17 cellular contexts compared by ENCODE assay signal in the genomic region with DNA sequence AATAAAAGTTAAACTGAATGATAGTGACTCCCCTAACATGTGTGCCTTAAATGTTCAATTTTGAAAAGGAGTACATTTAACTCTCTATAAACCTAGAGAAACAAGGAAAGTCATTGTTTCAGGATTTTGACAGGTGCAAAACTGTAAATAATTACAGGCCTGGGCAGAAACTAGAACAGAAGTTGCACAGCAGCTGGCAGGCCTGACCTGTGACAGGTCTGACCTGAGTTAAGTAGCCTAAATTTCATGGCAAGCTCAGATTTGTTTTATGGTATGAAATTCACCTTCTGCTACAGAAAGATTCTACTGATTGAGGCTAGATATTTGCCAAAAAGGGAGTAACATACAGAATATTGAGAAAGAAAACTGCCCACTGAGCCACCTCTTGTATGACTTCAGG.
DNase-seq lines count a peak whose midpoint lies in the region; ATAC-seq, FAIRE-seq and TF ChIP-seq lines count a peak whose summit lies in the region.
"Had no signal": no experiment of that assay in that cellular context is flagged by ENCODE, and none has a peak within 500 bp of the region (broad histone marks: within the 10 kb centered on the region; RNA-seq: fewer than 3 reads in every experiment).

No MANE protein-coding gene starts in this region.

- no peak for TF ChIP-seq POLR2A in ovary (IDR thresholded peaks at IDR 0.05)

- DNase-seq in NCI-H1417 (lab: John Stamatoyannopoulos, UW) (peak; percentile 25 to 86 (median 49)), NCI-H1417 treated with DMSO at 0.1 percent for 48 hours (lab: John Stamatoyannopoulos, UW) (no peak), LHCN-M2 (ENCODE audit: low read depth) (peak; percentile 21), NCI-H774 (lab: John Stamatoyannopoulos, UW) (peak; percentile 50), pancreas (no peak), upper lobe of right lung (no peak), ovary (no peak)
- no peak for DNase-seq in effector CD8-positive, alpha-beta T cell (lab: John Stamatoyannopoulos, UW)
- DNase-seq: activated CD8-positive, alpha-beta memory T cell treated with anti-CD3 and anti-CD28 coated beads, Interleukin-2, amount 50 U/mL, for 48 hours; activated naive CD4-positive, alpha-beta T cell treated with anti-CD3 and anti-CD28 coated beads, Interleukin-2, amount 50 U/mL, for 16 hours; H7; MV-4-11; stimulated activated naive CD4-positive, alpha-beta T cell; T-cell had no signal

- ATAC-seq in pancreas (peak in 3 of 4 donors; percentile 27 to 42 (median 29)), upper lobe of right lung (no peak)
- ATAC-seq: activated CD4-positive, CD25-positive, alpha-beta regulatory T cell treated with anti-CD3 and anti-CD28 coated beads, Interleukin-2, amount 50 U/mL, for 24 hours; T-cell had no signal

- H3K36me3 ChIP-seq in pancreas (no peaks in the 10 kb centered on the region), upper lobe of right lung (no peaks in the 10 kb centered on the region), ovary (no peaks in the 10 kb centered on the region)

- peaks cover 6 to 22% (median 19%) of the 10 kb centered on the region in 3 donors for H3K4me1 ChIP-seq in pancreas
- H3K4me1 ChIP-seq in upper lobe of right lung: no peaks in the 10 kb centered on the region
- H3K4me1 ChIP-seq in ovary (ENCODE audit: insufficient read depth): no peaks in the 10 kb centered on the region

- H3K27me3 ChIP-seq in pancreas (no peaks in the 10 kb centered on the region), upper lobe of right lung (no peaks in the 10 kb centered on the region), ovary (no peaks in the 10 kb centered on the region)

- intact Hi-C loops in pancreas (cut with DNase I) (no loop called here), upper lobe of right lung (cut with DNase I) (no loop called here), ovary (cut with DNase I) (no loop called here)

- H3K9me3 ChIP-seq in pancreas: no peaks in the 10 kb centered on the region
- no peaks in the 10 kb centered on the region for H3K9me3 ChIP-seq in upper lobe of right lung
- H3K9me3 ChIP-seq in ovary: no peaks in the 10 kb centered on the region

- no peak for TF ChIP-seq EP300 in ovary (IDR thresholded peaks at IDR 0.05)

- FAIRE-seq in pancreas (lab: Jason Lieb, UNC): no peak
- FAIRE-seq: G401.6, HTR-8/SVneo had no signal

- H3K27ac ChIP-seq in pancreas (no peak overlapping the region), upper lobe of right lung (no peak overlapping the region), ovary (no peak overlapping the region)

- TF ChIP-seq CTCF in pancreas (IDR thresholded peaks at IDR 0.05) (no peak), upper lobe of right lung (IDR thresholded peaks at IDR 0.05) (no peak), ovary (IDR thresholded peaks at IDR 0.05) (no peak)

- H3K4me3 ChIP-seq in pancreas: no peak overlapping the region
- no peak overlapping the region for H3K4me3 ChIP-seq in upper lobe of right lung
- no peak overlapping the region for H3K4me3 ChIP-seq in ovary

Comparison
In these comparisons a context has a peak if more than half of its experiments do, and no peak if none do; other contexts are left out.
1. DNase-seq: peak in NCI-H1417 (3 of 3), LHCN-M2 (single experiment) and NCI-H774 (single experiment); none in NCI-H1417 treated with DMSO at 0.1 percent for 48 hours (single experiment), pancreas (0 of 6), upper lobe of right lung (single experiment), effector CD8-positive, alpha-beta T cell (single experiment) and ovary (0 of 5).